ENCODE assay signal across 1 cellular context in the genomic region with DNA sequence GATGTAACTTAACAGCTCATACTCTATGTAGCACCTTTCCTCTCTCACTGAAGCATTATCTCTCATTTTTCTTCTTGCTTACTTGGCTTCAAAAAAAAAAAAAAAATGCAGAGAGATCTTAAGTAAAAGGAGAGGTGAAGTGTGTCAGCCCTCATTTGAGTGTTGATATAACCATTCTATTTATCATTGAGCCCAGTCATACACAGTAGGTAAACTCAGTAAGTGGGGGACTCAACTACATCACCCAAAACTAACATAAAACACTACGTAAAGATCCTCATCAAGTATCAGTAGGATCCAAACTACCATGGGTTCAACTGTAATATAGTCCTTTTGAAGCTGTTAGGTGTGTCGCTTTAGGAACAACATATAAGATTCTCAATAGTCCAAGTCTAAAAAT.
TF ChIP-seq lines count a peak whose summit lies in the region.

No MANE protein-coding gene starts in this region.

TF ChIP-seq in HepG2, 621 proteins besides CTCF, POLR2A, EP300 and RAD21:
- TF ChIP-seq POLR2AphosphoS2 (IDR thresholded peaks at IDR 0.05; ENCODE audit: low read depth, low read length) (peak; percentile 24; the same call in 1 of the 2 replicates), JDP2 (CRISPR knock-in tag; IDR thresholded peaks at IDR 0.05; ENCODE audit: borderline replicate concordance) (no peak), ZNF251 (CRISPR knock-in tag; IDR thresholded peaks at IDR 0.05) (no peak)
TF ChIP-seq in HepG2: peak in this region for 1.
